2 cellular contexts compared by ENCODE assay signal in the genomic region with DNA sequence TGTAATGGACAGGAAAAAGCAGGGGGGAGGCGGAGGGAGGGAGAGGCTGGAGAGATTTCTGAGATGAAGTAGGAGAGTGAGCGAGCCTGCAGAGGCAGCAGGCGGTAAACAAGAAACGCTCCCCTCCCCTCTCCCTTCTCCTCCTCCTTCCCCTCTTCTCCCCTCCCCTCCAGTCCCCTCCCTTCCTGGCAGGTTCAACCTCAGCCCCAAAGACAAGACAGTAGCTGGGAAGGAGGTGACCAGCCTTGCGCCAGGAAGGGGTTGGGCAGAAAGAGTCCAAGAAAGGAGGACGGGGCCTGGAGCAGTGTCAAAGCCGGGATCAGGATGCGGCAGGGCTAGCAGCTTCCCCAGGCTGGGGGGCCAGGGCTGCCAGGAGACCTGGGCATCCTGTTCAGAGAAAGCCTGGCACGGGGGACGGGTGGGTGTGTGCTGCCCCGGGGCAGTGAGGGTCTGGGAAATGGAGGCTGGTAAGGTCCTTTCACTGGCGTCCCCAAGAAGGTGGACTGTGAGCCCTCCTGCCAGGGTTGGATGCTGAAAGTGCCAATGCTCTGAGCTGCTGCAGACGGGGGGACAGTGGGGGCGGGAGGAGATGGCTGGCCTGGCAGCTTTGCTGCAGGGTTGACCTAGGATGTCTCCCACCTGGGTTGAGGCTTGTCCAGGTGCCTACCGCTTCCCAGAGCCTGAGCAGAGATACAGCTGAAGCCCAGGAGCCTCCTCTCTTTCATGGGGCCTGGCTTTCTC.
TF ChIP-seq lines count a peak whose summit lies in the region.

No MANE protein-coding gene starts in this region.

TF ChIP-seq in SK-N-SH, 30 proteins besides CTCF, POLR2A, EP300 and RAD21 (continued from another document):
- TF ChIP-seq, protein P1, sequence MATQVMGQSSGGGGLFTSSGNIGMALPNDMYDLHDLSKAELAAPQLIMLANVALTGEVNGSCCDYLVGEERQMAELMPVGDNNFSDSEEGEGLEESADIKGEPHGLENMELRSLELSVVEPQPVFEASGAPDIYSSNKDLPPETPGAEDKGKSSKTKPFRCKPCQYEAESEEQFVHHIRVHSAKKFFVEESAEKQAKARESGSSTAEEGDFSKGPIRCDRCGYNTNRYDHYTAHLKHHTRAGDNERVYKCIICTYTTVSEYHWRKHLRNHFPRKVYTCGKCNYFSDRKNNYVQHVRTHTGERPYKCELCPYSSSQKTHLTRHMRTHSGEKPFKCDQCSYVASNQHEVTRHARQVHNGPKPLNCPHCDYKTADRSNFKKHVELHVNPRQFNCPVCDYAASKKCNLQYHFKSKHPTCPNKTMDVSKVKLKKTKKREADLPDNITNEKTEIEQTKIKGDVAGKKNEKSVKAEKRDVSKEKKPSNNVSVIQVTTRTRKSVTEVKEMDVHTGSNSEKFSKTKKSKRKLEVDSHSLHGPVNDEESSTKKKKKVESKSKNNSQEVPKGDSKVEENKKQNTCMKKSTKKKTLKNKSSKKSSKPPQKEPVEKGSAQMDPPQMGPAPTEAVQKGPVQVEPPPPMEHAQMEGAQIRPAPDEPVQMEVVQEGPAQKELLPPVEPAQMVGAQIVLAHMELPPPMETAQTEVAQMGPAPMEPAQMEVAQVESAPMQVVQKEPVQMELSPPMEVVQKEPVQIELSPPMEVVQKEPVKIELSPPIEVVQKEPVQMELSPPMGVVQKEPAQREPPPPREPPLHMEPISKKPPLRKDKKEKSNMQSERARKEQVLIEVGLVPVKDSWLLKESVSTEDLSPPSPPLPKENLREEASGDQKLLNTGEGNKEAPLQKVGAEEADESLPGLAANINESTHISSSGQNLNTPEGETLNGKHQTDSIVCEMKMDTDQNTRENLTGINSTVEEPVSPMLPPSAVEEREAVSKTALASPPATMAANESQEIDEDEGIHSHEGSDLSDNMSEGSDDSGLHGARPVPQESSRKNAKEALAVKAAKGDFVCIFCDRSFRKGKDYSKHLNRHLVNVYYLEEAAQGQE (IDR thresholded peaks at IDR 0.05; ENCODE audit: low read depth, low read length) = no peak
- no peak for TF ChIP-seq MXI1 (IDR thresholded peaks at IDR 0.05; ENCODE audit: low read depth, low read length)
- TF ChIP-seq YY1 (IDR thresholded peaks at IDR 0.05; ENCODE audit: low read depth) = no peak
- no peak for TF ChIP-seq NFIC (IDR thresholded peaks at IDR 0.05; ENCODE audit: borderline replicate concordance)
- TF ChIP-seq, protein P2, sequence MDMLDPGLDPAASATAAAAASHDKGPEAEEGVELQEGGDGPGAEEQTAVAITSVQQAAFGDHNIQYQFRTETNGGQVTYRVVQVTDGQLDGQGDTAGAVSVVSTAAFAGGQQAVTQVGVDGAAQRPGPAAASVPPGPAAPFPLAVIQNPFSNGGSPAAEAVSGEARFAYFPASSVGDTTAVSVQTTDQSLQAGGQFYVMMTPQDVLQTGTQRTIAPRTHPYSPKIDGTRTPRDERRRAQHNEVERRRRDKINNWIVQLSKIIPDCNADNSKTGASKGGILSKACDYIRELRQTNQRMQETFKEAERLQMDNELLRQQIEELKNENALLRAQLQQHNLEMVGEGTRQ (IDR thresholded peaks at IDR 0.05; ENCODE audit: borderline replicate concordance, low read depth, low read length) = no peak
- TF ChIP-seq, protein P3, sequence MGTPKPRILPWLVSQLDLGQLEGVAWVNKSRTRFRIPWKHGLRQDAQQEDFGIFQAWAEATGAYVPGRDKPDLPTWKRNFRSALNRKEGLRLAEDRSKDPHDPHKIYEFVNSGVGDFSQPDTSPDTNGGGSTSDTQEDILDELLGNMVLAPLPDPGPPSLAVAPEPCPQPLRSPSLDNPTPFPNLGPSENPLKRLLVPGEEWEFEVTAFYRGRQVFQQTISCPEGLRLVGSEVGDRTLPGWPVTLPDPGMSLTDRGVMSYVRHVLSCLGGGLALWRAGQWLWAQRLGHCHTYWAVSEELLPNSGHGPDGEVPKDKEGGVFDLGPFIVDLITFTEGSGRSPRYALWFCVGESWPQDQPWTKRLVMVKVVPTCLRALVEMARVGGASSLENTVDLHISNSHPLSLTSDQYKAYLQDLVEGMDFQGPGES (IDR thresholded peaks at IDR 0.05; ENCODE audit: low read depth, low read length) = no peak
- TF ChIP-seq EZH2phosphoT487 (IDR thresholded peaks at IDR 0.05; ENCODE audit: borderline replicate concordance, low read depth) = no peak
- TF ChIP-seq POLR2AphosphoS5 (IDR thresholded peaks at IDR 0.05; ENCODE audit: low read depth, low read length) = no peak
- TF ChIP-seq JUND (IDR thresholded peaks at IDR 0.05) = no peak

TF ChIP-seq in SK-N-SH treated with all-trans-retinoic acid at 6 μM for 48 hours, 23 proteins besides CTCF, POLR2A, EP300 and RAD21 (continued from another document):
- TF ChIP-seq, protein P4, sequence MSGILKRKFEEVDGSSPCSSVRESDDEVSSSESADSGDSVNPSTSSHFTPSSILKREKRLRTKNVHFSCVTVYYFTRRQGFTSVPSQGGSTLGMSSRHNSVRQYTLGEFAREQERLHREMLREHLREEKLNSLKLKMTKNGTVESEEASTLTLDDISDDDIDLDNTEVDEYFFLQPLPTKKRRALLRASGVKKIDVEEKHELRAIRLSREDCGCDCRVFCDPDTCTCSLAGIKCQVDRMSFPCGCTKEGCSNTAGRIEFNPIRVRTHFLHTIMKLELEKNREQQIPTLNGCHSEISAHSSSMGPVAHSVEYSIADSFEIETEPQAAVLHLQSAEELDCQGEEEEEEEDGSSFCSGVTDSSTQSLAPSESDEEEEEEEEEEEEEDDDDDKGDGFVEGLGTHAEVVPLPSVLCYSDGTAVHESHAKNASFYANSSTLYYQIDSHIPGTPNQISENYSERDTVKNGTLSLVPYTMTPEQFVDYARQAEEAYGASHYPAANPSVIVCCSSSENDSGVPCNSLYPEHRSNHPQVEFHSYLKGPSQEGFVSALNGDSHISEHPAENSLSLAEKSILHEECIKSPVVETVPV (CRISPR knock-in tag; IDR thresholded peaks at IDR 0.05) = no peak
- TF ChIP-seq ISL1 (CRISPR knock-in tag; IDR thresholded peaks at IDR 0.05) (no peak), ZNF565 (CRISPR knock-in tag; conservative IDR thresholded peaks at IDR 0.05; ENCODE audit: low read depth) (no peak), BACH2 (CRISPR knock-in tag; IDR thresholded peaks at IDR 0.05; ENCODE audit: borderline replicate concordance) (no peak), RARB (CRISPR knock-in tag; IDR thresholded peaks at IDR 0.05) (no peak), CSDC2 (CRISPR knock-in tag; IDR thresholded peaks at IDR 0.05) (no peak)
- TF ChIP-seq, protein P5, sequence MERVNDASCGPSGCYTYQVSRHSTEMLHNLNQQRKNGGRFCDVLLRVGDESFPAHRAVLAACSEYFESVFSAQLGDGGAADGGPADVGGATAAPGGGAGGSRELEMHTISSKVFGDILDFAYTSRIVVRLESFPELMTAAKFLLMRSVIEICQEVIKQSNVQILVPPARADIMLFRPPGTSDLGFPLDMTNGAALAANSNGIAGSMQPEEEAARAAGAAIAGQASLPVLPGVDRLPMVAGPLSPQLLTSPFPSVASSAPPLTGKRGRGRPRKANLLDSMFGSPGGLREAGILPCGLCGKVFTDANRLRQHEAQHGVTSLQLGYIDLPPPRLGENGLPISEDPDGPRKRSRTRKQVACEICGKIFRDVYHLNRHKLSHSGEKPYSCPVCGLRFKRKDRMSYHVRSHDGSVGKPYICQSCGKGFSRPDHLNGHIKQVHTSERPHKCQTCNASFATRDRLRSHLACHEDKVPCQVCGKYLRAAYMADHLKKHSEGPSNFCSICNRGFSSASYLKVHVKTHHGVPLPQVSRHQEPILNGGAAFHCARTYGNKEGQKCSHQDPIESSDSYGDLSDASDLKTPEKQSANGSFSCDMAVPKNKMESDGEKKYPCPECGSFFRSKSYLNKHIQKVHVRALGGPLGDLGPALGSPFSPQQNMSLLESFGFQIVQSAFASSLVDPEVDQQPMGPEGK (CRISPR knock-in tag; IDR thresholded peaks at IDR 0.05; ENCODE audit: borderline replicate concordance) = no peak
